In genomic region chr2:190188289-190188688, GRCh38 we compare ENCODE assay signal across 22 cellular contexts.
"Had no signal": no experiment of that assay in that cellular context is flagged by ENCODE, and none has a peak within 500 bp of the region (broad histone marks: within the 10 kb centered on the region; RNA-seq: fewer than 3 reads in every experiment).

No MANE protein-coding gene starts in this region.

- H3K36me3 ChIP-seq: esophagus muscularis mucosa, gastrocnemius medialis, prostate gland, tibial nerve, upper lobe of right lung, vagina had no signal

- H3K27me3 ChIP-seq: esophagus muscularis mucosa, gastrocnemius medialis, tibial nerve, upper lobe of right lung, vagina had no signal

- H3K27ac ChIP-seq: epithelial cell of prostate, esophagus muscularis mucosa, gastrocnemius medialis, parathyroid adenoma, prostate gland, skin epidermis, tibial nerve, upper lobe of right lung, vagina had no signal

- H3K4me1 ChIP-seq: gastrocnemius medialis, parathyroid adenoma, prostate gland, tibial nerve, upper lobe of right lung had no signal

- H3K9me3 ChIP-seq: esophagus muscularis mucosa, gastrocnemius medialis, prostate gland, tibial nerve, upper lobe of right lung, vagina had no signal

- DNase-seq: effector memory CD8-positive, alpha-beta T cell; gastrocnemius medialis; immature natural killer cell; kidney; left colon; mesendoderm; naive thymus-derived CD4-positive, alpha-beta T cell; nephron progenitor cell; stimulated activated CD4-positive, alpha-beta T cell treated with anti-CD3 and anti-CD28 coated beads, Interleukin-12 subunit alpha, Interleukin-12 subunit beta, amount 100 ng/mL, for 4 hours; stimulated activated CD4-positive, alpha-beta T cell treated with anti-CD3 and anti-CD28 coated beads, Interleukin-4, amount 100 ng/mL, for 1 hour; stimulated activated CD8-positive, alpha-beta memory T cell treated with anti-CD3 and anti-CD28 coated beads, Interleukin-4, amount 100 ng/mL, for 48 hours; stimulated activated naive CD8-positive, alpha-beta T cell treated with anti-CD3 and anti-CD28 coated beads, Interleukin-15, Interleukin-2, amounts not matched to agents 100 U/mL and 50 U/mL, for 24 hours; upper lobe of right lung had no signal

- H3K79me2 ChIP-seq: parathyroid adenoma had no signal

- H3K4me3 ChIP-seq: esophagus muscularis mucosa, gastrocnemius medialis, prostate gland, skin epidermis, tibial nerve, upper lobe of right lung, vagina had no signal

- ATAC-seq: effector memory CD8-positive, alpha-beta T cell; gastrocnemius medialis; left colon; naive thymus-derived CD4-positive, alpha-beta T cell; sciatic nerve; stimulated activated effector memory CD8-positive, alpha-beta T cell treated with anti-CD3 and anti-CD28 coated beads, Interleukin-12 subunit alpha, Interleukin-12 subunit beta, amount 100 ng/mL, for 72 hours; stimulated activated naive CD8-positive, alpha-beta T cell treated with anti-CD3 and anti-CD28 coated beads, Interleukin-15, Interleukin-2, amounts not matched to agents 100 U/mL and 50 U/mL, for 24 hours; upper lobe of right lung had no signal
